ENCODE assay signal across 1 cellular context in the genomic region with DNA sequence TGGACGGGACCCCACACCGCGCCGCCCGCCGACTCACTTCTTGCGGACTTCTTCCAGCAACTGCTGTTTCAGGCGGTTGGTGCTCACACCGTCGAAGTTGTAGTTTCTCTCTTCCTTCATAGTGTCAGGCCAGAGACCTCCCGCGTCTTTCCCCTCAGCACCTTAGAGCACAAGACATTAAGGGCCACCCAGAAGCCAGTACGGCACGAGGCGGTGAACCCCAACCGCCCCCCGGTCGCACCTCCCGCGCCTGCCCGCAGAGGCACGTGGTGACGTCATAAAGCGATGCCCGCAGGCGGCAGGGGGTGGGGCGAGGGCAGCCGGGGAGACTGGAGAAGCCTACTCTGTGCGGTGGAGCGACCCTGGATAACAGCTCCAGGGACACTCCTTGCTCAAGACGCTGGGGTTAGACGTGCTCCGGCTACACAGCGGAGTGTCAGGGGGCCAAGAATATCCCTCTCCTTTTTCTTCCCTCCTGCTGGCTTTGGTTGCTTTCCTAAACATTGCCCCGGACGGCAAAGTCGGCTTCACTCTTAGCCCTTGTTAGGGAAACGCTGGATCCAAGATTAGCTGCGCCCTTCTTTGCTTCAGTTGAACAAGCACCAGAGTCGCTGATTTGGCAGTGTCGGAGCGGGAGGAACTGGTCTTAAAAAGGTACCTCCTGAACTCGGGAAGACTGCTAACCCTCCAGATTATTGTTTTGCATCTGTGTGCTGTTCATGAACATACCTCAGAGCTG.
TF ChIP-seq lines count a peak whose summit lies in the region.

Gene CCDC169, minus strand, starts transcription at position 215 of the 739 bp plus-strand sequence. Its CDS starts 95 bp downstream, at position 120.

TF ChIP-seq in K562, 482 proteins besides CTCF, POLR2A, EP300 and RAD21 (continued from another document and continues in another):
- TF ChIP-seq, protein P1, sequence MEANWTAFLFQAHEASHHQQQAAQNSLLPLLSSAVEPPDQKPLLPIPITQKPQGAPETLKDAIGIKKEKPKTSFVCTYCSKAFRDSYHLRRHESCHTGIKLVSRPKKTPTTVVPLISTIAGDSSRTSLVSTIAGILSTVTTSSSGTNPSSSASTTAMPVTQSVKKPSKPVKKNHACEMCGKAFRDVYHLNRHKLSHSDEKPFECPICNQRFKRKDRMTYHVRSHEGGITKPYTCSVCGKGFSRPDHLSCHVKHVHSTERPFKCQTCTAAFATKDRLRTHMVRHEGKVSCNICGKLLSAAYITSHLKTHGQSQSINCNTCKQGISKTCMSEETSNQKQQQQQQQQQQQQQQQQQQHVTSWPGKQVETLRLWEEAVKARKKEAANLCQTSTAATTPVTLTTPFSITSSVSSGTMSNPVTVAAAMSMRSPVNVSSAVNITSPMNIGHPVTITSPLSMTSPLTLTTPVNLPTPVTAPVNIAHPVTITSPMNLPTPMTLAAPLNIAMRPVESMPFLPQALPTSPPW (CRISPR knock-in tag; IDR thresholded peaks at IDR 0.05): peak; percentile 86
- TF ChIP-seq ARHGAP35 (IDR thresholded peaks at IDR 0.05; ENCODE audit: partially characterized antibody): no peak
- TF ChIP-seq NBN (IDR thresholded peaks at IDR 0.05; ENCODE audit: low read depth): peak; percentile 79
- no peak for TF ChIP-seq HEY1 (CRISPR knock-in tag; IDR thresholded peaks at IDR 0.05; ENCODE audit: borderline replicate concordance)
- no peak for TF ChIP-seq SP1 (CRISPR knock-in tag; IDR thresholded peaks at IDR 0.05)
- TF ChIP-seq, protein P2, sequence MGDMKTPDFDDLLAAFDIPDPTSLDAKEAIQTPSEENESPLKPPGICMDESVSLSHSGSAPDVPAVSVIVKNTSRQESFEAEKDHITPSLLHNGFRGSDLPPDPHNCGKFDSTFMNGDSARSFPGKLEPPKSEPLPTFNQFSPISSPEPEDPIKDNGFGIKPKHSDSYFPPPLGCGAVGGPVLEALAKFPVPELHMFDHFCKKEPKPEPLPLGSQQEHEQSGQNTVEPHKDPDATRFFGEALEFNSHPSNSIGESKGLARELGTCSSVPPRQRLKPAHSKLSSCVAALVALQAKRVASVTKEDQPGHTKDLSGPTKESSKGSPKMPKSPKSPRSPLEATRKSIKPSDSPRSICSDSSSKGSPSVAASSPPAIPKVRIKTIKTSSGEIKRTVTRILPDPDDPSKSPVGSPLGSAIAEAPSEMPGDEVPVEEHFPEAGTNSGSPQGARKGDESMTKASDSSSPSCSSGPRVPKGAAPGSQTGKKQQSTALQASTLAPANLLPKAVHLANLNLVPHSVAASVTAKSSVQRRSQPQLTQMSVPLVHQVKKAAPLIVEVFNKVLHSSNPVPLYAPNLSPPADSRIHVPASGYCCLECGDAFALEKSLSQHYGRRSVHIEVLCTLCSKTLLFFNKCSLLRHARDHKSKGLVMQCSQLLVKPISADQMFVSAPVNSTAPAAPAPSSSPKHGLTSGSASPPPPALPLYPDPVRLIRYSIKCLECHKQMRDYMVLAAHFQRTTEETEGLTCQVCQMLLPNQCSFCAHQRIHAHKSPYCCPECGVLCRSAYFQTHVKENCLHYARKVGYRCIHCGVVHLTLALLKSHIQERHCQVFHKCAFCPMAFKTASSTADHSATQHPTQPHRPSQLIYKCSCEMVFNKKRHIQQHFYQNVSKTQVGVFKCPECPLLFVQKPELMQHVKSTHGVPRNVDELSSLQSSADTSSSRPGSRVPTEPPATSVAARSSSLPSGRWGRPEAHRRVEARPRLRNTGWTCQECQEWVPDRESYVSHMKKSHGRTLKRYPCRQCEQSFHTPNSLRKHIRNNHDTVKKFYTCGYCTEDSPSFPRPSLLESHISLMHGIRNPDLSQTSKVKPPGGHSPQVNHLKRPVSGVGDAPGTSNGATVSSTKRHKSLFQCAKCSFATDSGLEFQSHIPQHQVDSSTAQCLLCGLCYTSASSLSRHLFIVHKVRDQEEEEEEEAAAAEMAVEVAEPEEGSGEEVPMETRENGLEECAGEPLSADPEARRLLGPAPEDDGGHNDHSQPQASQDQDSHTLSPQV (IDR thresholded peaks at IDR 0.05): peak; percentile 43; the same call in 1 of the 2 replicates
- TF ChIP-seq SMARCA4 (IDR thresholded peaks at IDR 0.05): no peak
- no peak for TF ChIP-seq CBX1 (IDR thresholded peaks at IDR 0.05; ENCODE audit: low read depth)
- TF ChIP-seq WHSC1 (IDR thresholded peaks at IDR 0.05; ENCODE audit: low read length): no peak
- TF ChIP-seq U2AF2 (optimal IDR thresholded peaks at IDR 0.05; ENCODE audit: low read depth, low read length): no peak
- no peak for TF ChIP-seq HOXB6 (CRISPR knock-in tag; IDR thresholded peaks at IDR 0.05; ENCODE audit: borderline replicate concordance)
- TF ChIP-seq ILK (tag; IDR thresholded peaks at IDR 0.05; ENCODE audit: borderline replicate concordance, low read depth): no peak
- peak; percentile 82 for TF ChIP-seq BHLHE40 (IDR thresholded peaks at IDR 0.05; ENCODE audit: low read length)
- no peak for TF ChIP-seq SAFB (IDR thresholded peaks at IDR 0.05; ENCODE audit: borderline replicate concordance, low read depth, low read length)
- 0 out of 2 replicates have a peak, but pooled peaks have one; percentile 57 for TF ChIP-seq KAT7 (CRISPR knock-in tag; IDR thresholded peaks at IDR 0.05; ENCODE audit: borderline replicate concordance)
- TF ChIP-seq, protein P3, sequence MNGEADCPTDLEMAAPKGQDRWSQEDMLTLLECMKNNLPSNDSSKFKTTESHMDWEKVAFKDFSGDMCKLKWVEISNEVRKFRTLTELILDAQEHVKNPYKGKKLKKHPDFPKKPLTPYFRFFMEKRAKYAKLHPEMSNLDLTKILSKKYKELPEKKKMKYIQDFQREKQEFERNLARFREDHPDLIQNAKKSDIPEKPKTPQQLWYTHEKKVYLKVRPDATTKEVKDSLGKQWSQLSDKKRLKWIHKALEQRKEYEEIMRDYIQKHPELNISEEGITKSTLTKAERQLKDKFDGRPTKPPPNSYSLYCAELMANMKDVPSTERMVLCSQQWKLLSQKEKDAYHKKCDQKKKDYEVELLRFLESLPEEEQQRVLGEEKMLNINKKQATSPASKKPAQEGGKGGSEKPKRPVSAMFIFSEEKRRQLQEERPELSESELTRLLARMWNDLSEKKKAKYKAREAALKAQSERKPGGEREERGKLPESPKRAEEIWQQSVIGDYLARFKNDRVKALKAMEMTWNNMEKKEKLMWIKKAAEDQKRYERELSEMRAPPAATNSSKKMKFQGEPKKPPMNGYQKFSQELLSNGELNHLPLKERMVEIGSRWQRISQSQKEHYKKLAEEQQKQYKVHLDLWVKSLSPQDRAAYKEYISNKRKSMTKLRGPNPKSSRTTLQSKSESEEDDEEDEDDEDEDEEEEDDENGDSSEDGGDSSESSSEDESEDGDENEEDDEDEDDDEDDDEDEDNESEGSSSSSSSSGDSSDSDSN (IDR thresholded peaks at IDR 0.05; ENCODE audit: borderline replicate concordance in 1 of 2, low read depth in 2 of 2, low read length in 2 of 2): no peak
- no peak for TF ChIP-seq RFX1 (IDR thresholded peaks at IDR 0.05)
- TF ChIP-seq RHOXF2B (CRISPR knock-in tag; conservative IDR thresholded peaks at IDR 0.05): no peak
- TF ChIP-seq MEIS2 (IDR thresholded peaks at IDR 0.05; ENCODE audit: partially characterized antibody): no peak
- TF ChIP-seq STAT5A (IDR thresholded peaks at IDR 0.05; ENCODE audit: borderline replicate concordance, low read length): no peak
- TF ChIP-seq MAFF (IDR thresholded peaks at IDR 0.05; ENCODE audit: low read length): no peak
- TF ChIP-seq, protein P4, sequence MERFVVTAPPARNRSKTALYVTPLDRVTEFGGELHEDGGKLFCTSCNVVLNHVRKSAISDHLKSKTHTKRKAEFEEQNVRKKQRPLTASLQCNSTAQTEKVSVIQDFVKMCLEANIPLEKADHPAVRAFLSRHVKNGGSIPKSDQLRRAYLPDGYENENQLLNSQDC (CRISPR knock-in tag; IDR thresholded peaks at IDR 0.05): no peak
- TF ChIP-seq IRF2 (CRISPR knock-in tag; IDR thresholded peaks at IDR 0.05): no peak
- TF ChIP-seq HOMEZ (CRISPR knock-in tag; IDR thresholded peaks at IDR 0.05): no peak
- TF ChIP-seq ATF3 (IDR thresholded peaks at IDR 0.05): peak; percentile 97
- no peak for TF ChIP-seq ATF3 (CRISPR knock-in tag; conservative IDR thresholded peaks at IDR 0.05)
- TF ChIP-seq TAF9B (IDR thresholded peaks at IDR 0.05; ENCODE audit: partially characterized antibody): no peak
- TF ChIP-seq CHD1 (IDR thresholded peaks at IDR 0.05; ENCODE audit: low read length): no peak
- TF ChIP-seq EP400 (IDR thresholded peaks at IDR 0.05): peak; percentile 87
- TF ChIP-seq NR2C1 (IDR thresholded peaks at IDR 0.05): no peak
- TF ChIP-seq NR2C1 (tag; IDR thresholded peaks at IDR 0.05): no peak
- peak; percentile 43; the same call in 1 of the 2 replicates for TF ChIP-seq CTBP1 (IDR thresholded peaks at IDR 0.05; ENCODE audit: borderline replicate concordance)
- no peak for TF ChIP-seq ZKSCAN8 (CRISPR knock-in tag; IDR thresholded peaks at IDR 0.05)
- TF ChIP-seq, protein P5, sequence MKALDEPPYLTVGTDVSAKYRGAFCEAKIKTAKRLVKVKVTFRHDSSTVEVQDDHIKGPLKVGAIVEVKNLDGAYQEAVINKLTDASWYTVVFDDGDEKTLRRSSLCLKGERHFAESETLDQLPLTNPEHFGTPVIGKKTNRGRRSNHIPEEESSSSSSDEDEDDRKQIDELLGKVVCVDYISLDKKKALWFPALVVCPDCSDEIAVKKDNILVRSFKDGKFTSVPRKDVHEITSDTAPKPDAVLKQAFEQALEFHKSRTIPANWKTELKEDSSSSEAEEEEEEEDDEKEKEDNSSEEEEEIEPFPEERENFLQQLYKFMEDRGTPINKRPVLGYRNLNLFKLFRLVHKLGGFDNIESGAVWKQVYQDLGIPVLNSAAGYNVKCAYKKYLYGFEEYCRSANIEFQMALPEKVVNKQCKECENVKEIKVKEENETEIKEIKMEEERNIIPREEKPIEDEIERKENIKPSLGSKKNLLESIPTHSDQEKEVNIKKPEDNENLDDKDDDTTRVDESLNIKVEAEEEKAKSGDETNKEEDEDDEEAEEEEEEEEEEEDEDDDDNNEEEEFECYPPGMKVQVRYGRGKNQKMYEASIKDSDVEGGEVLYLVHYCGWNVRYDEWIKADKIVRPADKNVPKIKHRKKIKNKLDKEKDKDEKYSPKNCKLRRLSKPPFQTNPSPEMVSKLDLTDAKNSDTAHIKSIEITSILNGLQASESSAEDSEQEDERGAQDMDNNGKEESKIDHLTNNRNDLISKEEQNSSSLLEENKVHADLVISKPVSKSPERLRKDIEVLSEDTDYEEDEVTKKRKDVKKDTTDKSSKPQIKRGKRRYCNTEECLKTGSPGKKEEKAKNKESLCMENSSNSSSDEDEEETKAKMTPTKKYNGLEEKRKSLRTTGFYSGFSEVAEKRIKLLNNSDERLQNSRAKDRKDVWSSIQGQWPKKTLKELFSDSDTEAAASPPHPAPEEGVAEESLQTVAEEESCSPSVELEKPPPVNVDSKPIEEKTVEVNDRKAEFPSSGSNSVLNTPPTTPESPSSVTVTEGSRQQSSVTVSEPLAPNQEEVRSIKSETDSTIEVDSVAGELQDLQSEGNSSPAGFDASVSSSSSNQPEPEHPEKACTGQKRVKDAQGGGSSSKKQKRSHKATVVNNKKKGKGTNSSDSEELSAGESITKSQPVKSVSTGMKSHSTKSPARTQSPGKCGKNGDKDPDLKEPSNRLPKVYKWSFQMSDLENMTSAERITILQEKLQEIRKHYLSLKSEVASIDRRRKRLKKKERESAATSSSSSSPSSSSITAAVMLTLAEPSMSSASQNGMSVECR (CRISPR knock-in tag; IDR thresholded peaks at IDR 0.05): peak; percentile 56; the same call in 1 of the 2 replicates
- TF ChIP-seq, protein P6, sequence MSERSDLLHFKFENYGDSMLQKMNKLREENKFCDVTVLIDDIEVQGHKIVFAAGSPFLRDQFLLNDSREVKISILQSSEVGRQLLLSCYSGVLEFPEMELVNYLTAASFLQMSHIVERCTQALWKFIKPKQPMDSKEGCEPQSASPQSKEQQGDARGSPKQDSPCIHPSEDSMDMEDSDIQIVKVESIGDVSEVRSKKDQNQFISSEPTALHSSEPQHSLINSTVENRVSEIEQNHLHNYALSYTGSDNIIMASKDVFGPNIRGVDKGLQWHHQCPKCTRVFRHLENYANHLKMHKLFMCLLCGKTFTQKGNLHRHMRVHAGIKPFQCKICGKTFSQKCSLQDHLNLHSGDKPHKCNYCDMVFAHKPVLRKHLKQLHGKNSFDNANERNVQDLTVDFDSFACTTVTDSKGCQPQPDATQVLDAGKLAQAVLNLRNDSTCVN (CRISPR knock-in tag; IDR thresholded peaks at IDR 0.05): no peak
